ENCODE assay signal across 15 cellular contexts in genomic region chr14:105503296-105503640, GRCh38.
"Had no signal": no experiment of that assay in that cellular context is flagged by ENCODE, and none has a peak within 500 bp of the region (broad histone marks: within the 10 kb centered on the region; RNA-seq: fewer than 3 reads in every experiment).

No MANE protein-coding gene starts in this region.

- ATAC-seq: activated CD4-positive, alpha-beta T cell treated with anti-CD3 and anti-CD28 coated beads for 36 hours; left lobe of liver; sciatic nerve had no signal

- H3K27me3 ChIP-seq: ascending aorta, hepatocyte had no signal

- H3K4me3 ChIP-seq: ascending aorta, esophagus squamous epithelium, hepatocyte, SK-N-MC, spleen, thoracic aorta had no signal

- H3K27ac ChIP-seq: ascending aorta, esophagus squamous epithelium, hepatocyte, SK-N-MC, spleen, thoracic aorta had no signal

- H3K36me3 ChIP-seq: esophagus squamous epithelium, thoracic aorta had no signal

- DNase-seq: activated CD4-positive, alpha-beta memory T cell treated with anti-CD3 and anti-CD28 coated beads, Interleukin-2, amount 10 ng/mL, durations not matched to agents 7 days and 5 days; activated CD4-positive, alpha-beta T cell treated with anti-CD3 and anti-CD28 coated beads for 36 hours; activated gamma-delta T cell; activated T-cell treated with anti-CD3 and anti-CD28 coated beads, Interleukin-2, amount 50 U/mL, for 72 hours; esophagus squamous epithelium; islet precursor cell; mesenchymal stem cell; nephron progenitor cell; spleen had no signal

- H3K4me3 Mint-ChIP-seq: activated CD4-positive, alpha-beta memory T cell treated with anti-CD3 and anti-CD28 coated beads, Interleukin-2, amount 10 ng/mL, durations not matched to agents 7 days and 5 days; activated CD4-positive, alpha-beta T cell treated with anti-CD3 and anti-CD28 coated beads for 36 hours; activated T-cell treated with anti-CD3 and anti-CD28 coated beads, Interleukin-2, amount 50 U/mL, for 72 hours; nephron progenitor cell had no signal

- H3K4me1 ChIP-seq: ascending aorta, spleen had no signal

- H3K4me1 Mint-ChIP-seq: activated CD4-positive, alpha-beta T cell treated with anti-CD3 and anti-CD28 coated beads for 36 hours had no signal

- H3K27ac Mint-ChIP-seq: activated CD4-positive, alpha-beta memory T cell treated with anti-CD3 and anti-CD28 coated beads, Interleukin-2, amount 10 ng/mL, durations not matched to agents 7 days and 5 days; activated CD4-positive, alpha-beta T cell treated with anti-CD3 and anti-CD28 coated beads for 36 hours; activated T-cell treated with anti-CD3 and anti-CD28 coated beads, Interleukin-2, amount 50 U/mL, for 72 hours had no signal

- H3K9me3 ChIP-seq: ascending aorta, esophagus squamous epithelium, spleen, thoracic aorta had no signal

- H3K9me3 Mint-ChIP-seq: activated CD4-positive, alpha-beta memory T cell treated with anti-CD3 and anti-CD28 coated beads, Interleukin-2, amount 10 ng/mL, durations not matched to agents 7 days and 5 days; activated T-cell treated with anti-CD3 and anti-CD28 coated beads, Interleukin-2, amount 50 U/mL, for 72 hours had no signal
